11 cellular contexts compared by ENCODE assay signal in the genomic region with DNA sequence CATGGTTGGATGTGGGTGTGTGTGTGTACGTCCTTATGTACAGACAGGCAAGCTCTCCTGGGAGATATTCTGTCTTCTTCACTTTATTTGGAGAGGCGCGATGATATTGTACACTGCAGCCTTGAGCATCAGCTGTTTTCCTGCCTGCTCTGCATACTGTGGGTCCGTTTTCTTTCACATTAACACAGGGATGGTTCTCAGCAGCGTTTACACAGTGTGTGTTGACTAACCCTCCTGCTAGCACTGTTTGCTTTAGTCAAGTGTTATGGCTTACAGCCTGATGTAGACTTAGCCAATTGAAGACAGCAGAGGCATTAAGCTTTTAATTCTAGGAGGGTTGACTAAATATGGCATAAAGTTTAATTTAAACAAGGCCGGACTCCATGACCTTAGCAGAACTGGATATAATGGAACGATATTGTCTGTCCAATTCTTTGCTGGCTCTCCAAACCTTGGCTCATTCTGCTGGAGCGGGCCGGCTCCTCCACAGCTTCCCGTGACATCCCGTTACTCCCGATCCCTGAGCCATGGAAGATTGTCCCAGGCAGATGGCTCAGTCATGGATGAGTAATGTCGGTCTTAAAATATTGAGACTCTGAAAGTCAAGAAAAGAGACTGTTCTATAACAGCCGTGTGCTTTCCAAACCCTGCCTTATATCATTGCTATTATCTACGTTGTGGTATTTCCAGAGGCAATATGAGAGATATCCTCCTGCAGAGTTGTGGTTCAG.
DNase-seq lines count a peak whose midpoint lies in the region; ATAC-seq and TF ChIP-seq lines count a peak whose summit lies in the region.
"Had no signal": no experiment of that assay in that cellular context is flagged by ENCODE, and none has a peak within 500 bp of the region (broad histone marks: within the 10 kb centered on the region; RNA-seq: fewer than 3 reads in every experiment).

No MANE protein-coding gene starts in this region.

- no peaks in the 10 kb centered on the region for H3K36me3 Mint-ChIP-seq in T-helper 2 cell treated with Interferon-gamma antibody and Interleukin-4, amounts not matched to agents 5 μg/mL and 100 μg/mL, for 36 hours (ENCODE audit: low read depth)
- H3K36me3 Mint-ChIP-seq: IgD-negative memory B cell had no signal

- H3K4me1 Mint-ChIP-seq in T-helper 2 cell treated with Interferon-gamma antibody and Interleukin-4, amounts not matched to agents 5 μg/mL and 100 μg/mL, for 36 hours (ENCODE audit: low read depth): no peaks in the 10 kb centered on the region
- H3K4me1 Mint-ChIP-seq: IgD-negative memory B cell had no signal

- H3K9me3 Mint-ChIP-seq in T-helper 2 cell treated with Interferon-gamma antibody and Interleukin-4, amounts not matched to agents 5 μg/mL and 100 μg/mL, for 36 hours: no peaks in the 10 kb centered on the region
- H3K9me3 Mint-ChIP-seq: IgD-negative memory B cell had no signal

- peak; percentile 87 for ATAC-seq in lung (ENCODE audit: insufficient read depth, low FRiP score)

- H3K4me3 ChIP-seq in lung: no peak overlapping the region
- H3K4me3 ChIP-seq: BLaER1 had no signal

- DNase-seq in AG08395 (ENCODE audit: low spot score) (peak; percentile 43), NCI-H1092 treated with DMSO at 0.1 percent for 48 hours (lab: John Stamatoyannopoulos, UW) (peak; percentile 97), SHP77 treated with DMSO at 0.1 percent for 48 hours (lab: John Stamatoyannopoulos, UW) (peak; percentile 78), lung (ENCODE audit: low spot score) (no peak), SW480 (ENCODE audit: low spot score) (no peak), dedifferentiated amniotic fluid mesenchymal stem cell (ENCODE audit: extremely low spot score) (no peak)
- DNase-seq in T-helper 2 cell treated with Interferon-gamma antibody and Interleukin-4, amounts not matched to agents 5 μg/mL and 100 μg/mL, for 36 hours (ENCODE audit: low spot score): no peak
- no peak for DNase-seq in activated CD4-positive, alpha-beta T cell treated with anti-CD3 and anti-CD28 coated beads for 48 hours

- TF ChIP-seq CTCF in lung (IDR thresholded peaks at IDR 0.05; ENCODE audit: control extremely low read depth, extremely low read depth): no peak

- no peak overlapping the region for H3K27ac Mint-ChIP-seq in T-helper 2 cell treated with Interferon-gamma antibody and Interleukin-4, amounts not matched to agents 5 μg/mL and 100 μg/mL, for 36 hours
- H3K27ac Mint-ChIP-seq: IgD-negative memory B cell had no signal

- H3K27ac ChIP-seq in lung (ENCODE audit: low read depth in 1 of 2, low read length in 1 of 2): no peak overlapping the region
- H3K27ac ChIP-seq: BLaER1 had no signal

- no peaks in the 10 kb centered on the region for H3K27me3 ChIP-seq in lung (ENCODE audit: control insufficient read depth, insufficient read depth)
- H3K27me3 ChIP-seq: BLaER1 had no signal

- H3K9me3 ChIP-seq in lung (ENCODE audit: control insufficient read depth in 2 of 2, insufficient read depth in 1 of 2, low read length in 1 of 2): peaks cover 0 to 1% of the 10 kb centered on the region in 2 donors
- H3K9me3 ChIP-seq: BLaER1, thoracic aorta had no signal

- 61 to 83% methylated on average over 15 of the region's 15 CpGs for WGBS in lung, 2 donors

- H3K27me3 Mint-ChIP-seq in T-helper 2 cell treated with Interferon-gamma antibody and Interleukin-4, amounts not matched to agents 5 μg/mL and 100 μg/mL, for 36 hours (ENCODE audit: low read depth): no peaks in the 10 kb centered on the region
- H3K27me3 Mint-ChIP-seq: IgD-negative memory B cell had no signal

- peaks cover 0 to 4% of the 10 kb centered on the region in 2 donors for H3K4me1 ChIP-seq in lung (ENCODE audit: control insufficient read depth in 2 of 2, insufficient read depth in 2 of 2, low read length in 2 of 2)
- H3K4me1 ChIP-seq: BLaER1 had no signal

- no peaks in the 10 kb centered on the region for H3K36me3 ChIP-seq in lung (ENCODE audit: control insufficient read depth in 2 of 2, insufficient read depth in 2 of 2, low read length in 2 of 2)
- H3K36me3 ChIP-seq: BLaER1, thoracic aorta had no signal

- no peak overlapping the region for H3K4me3 Mint-ChIP-seq in T-helper 2 cell treated with Interferon-gamma antibody and Interleukin-4, amounts not matched to agents 5 μg/mL and 100 μg/mL, for 36 hours
- H3K4me3 Mint-ChIP-seq: IgD-negative memory B cell had no signal

Comparison
In these comparisons a context has a peak if more than half of its experiments do, and no peak if none do; other contexts are left out.
1. DNase-seq: peak in AG08395 (single experiment), NCI-H1092 treated with DMSO at 0.1 percent for 48 hours (single experiment) and SHP77 treated with DMSO at 0.1 percent for 48 hours (single experiment); none in lung (single experiment), T-helper 2 cell treated with Interferon-gamma antibody and Interleukin-4, amounts not matched to agents 5 μg/mL and 100 μg/mL, for 36 hours (single experiment), SW480 (single experiment), activated CD4-positive, alpha-beta T cell treated with anti-CD3 and anti-CD28 coated beads for 48 hours (single experiment) and dedifferentiated amniotic fluid mesenchymal stem cell (single experiment).